Comparison of ENCODE assay signal across 10 cellular contexts in the genomic region with DNA sequence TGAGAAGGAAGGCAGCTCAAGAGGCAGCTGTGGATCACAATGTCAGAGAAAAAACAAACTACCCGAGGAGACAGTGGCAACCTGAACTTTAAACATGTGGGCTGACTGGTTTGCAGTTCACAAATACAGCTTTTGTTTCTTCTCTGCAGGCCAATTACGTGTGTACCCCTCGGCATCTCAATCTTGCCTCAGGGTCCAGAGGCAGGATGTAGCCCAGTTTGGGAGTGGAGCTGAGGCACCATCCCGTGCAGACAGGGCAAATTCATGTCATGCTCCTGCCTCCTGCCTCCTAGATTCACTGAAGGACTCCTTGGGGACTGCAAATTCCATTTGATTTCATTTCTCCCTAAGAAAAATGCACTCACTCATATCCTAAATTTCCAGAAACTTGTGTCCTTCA.
A peak's percentile ranks its signal among the peaks of the same experiment; 100 is the strongest.
DNase-seq lines count a peak whose midpoint lies in the region; ATAC-seq lines count a peak whose summit lies in the region.
"Had no signal": no experiment of that assay in that cellular context is flagged by ENCODE, and none has a peak within 500 bp of the region (broad histone marks: within the 10 kb centered on the region; RNA-seq: fewer than 3 reads in every experiment).

No MANE protein-coding gene starts in this region.

- H3K4me1 Mint-ChIP-seq in stimulated activated naive B cell treated with anti-CD40 and anti-IgM and Interleukin-4, amounts not matched to agents 10 μg/mL and 1 μg/mL and 100 μg/mL, for 72 hours = peaks cover 6 to 13% of the 10 kb centered on the region in 2 donors

- H3K36me3 ChIP-seq in NT2/D1 (ENCODE audit: insufficient read depth, insufficient read length, low read length) (no peaks in the 10 kb centered on the region), rectal smooth muscle tissue (ENCODE audit: control insufficient read depth, insufficient read depth, low read length) (no peaks in the 10 kb centered on the region)
- H3K36me3 ChIP-seq: neural progenitor cell had no signal

- no peaks in the 10 kb centered on the region for H3K27me3 Mint-ChIP-seq in stimulated activated naive B cell treated with anti-CD40 and anti-IgM and Interleukin-4, amounts not matched to agents 10 μg/mL and 1 μg/mL and 100 μg/mL, for 72 hours

- peaks cover 3% of the 10 kb centered on the region for H3K4me1 ChIP-seq in NT2/D1 (ENCODE audit: insufficient read depth, insufficient read length)
- H3K4me1 ChIP-seq in rectal smooth muscle tissue (ENCODE audit: control insufficient read depth, insufficient read depth, low read length) = peaks cover 15% of the 10 kb centered on the region

- no peaks in the 10 kb centered on the region for H3K36me3 Mint-ChIP-seq in stimulated activated naive B cell treated with anti-CD40 and anti-IgM and Interleukin-4, amounts not matched to agents 10 μg/mL and 1 μg/mL and 100 μg/mL, for 72 hours
- H3K36me3 Mint-ChIP-seq: neural progenitor cell had no signal

- ATAC-seq in stimulated activated naive B cell treated with anti-CD40 and anti-IgM and Interleukin-4, amounts not matched to agents 10 μg/mL and 1 μg/mL and 100 μg/mL, for 72 hours (replicated peaks) = no peak
- no peak for ATAC-seq in GM21447 (IDR thresholded peaks at IDR 0.05; ENCODE audit: unreplicated experiment)

- H3K4me3 Mint-ChIP-seq in stimulated activated naive B cell treated with anti-CD40 and anti-IgM and Interleukin-4, amounts not matched to agents 10 μg/mL and 1 μg/mL and 100 μg/mL, for 72 hours = no peak overlapping the region
- H3K4me3 Mint-ChIP-seq: neural progenitor cell had no signal

- no peak overlapping the region for H3K27ac Mint-ChIP-seq in stimulated activated naive B cell treated with anti-CD40 and anti-IgM and Interleukin-4, amounts not matched to agents 10 μg/mL and 1 μg/mL and 100 μg/mL, for 72 hours
- H3K27ac Mint-ChIP-seq: neural progenitor cell had no signal

- H3K9me3 Mint-ChIP-seq in stimulated activated naive B cell treated with anti-CD40 and anti-IgM and Interleukin-4, amounts not matched to agents 10 μg/mL and 1 μg/mL and 100 μg/mL, for 72 hours = no peaks in the 10 kb centered on the region
- H3K9me3 Mint-ChIP-seq: neural progenitor cell had no signal

- H3K27me3 ChIP-seq in NT2/D1 (ENCODE audit: insufficient read depth, insufficient read length) (no peaks in the 10 kb centered on the region), rectal smooth muscle tissue (ENCODE audit: control insufficient read depth, insufficient read depth, low read length) (no peaks in the 10 kb centered on the region)
- H3K27me3 ChIP-seq: neural progenitor cell had no signal

- in situ Hi-C loops in Caki2 (cut with HindIII; ENCODE audit: low pct_unique_long_range_greater_than_20kb, low sequenced_read_pairs) = no loop called here

- DNase-seq in Caki2 (ENCODE audit: low read depth) (peak; percentile 17), NT2/D1 (ENCODE audit: low read depth, low spot score) (peak; percentile 49), epidermal melanocyte (ENCODE audit: insufficient read length, low spot score) (peak; percentile 87), ureter (ENCODE audit: low spot score) (no peak), SHP77 (lab: John Stamatoyannopoulos, UW) (no peak)
- DNase-seq in stimulated activated naive B cell treated with anti-CD40 and anti-IgM and Interleukin-4, amounts not matched to agents 10 μg/mL and 1 μg/mL and 100 μg/mL, for 72 hours = no peak
- DNase-seq: DMS79 had no signal

- no peak overlapping the region for H3K9ac ChIP-seq in NT2/D1 (ENCODE audit: insufficient read length, low read depth)
- no peak overlapping the region for H3K9ac ChIP-seq in rectal smooth muscle tissue (ENCODE audit: low read length)
- H3K9ac ChIP-seq: neural progenitor cell had no signal

- no peaks in the 10 kb centered on the region for H3K9me3 ChIP-seq in NT2/D1 (ENCODE audit: insufficient read depth, low read length)

- no peak overlapping the region for H3K4me3 ChIP-seq in NT2/D1 (ENCODE audit: insufficient read length, low read depth)
- H3K4me3 ChIP-seq in rectal smooth muscle tissue (ENCODE audit: low read length) = no peak overlapping the region
- H3K4me3 ChIP-seq: neural progenitor cell had no signal

- peak overlapping the region; percentile 74 for H3K27ac ChIP-seq in rectal smooth muscle tissue (ENCODE audit: low read depth, low read length)
- H3K27ac ChIP-seq: neural progenitor cell had no signal

Comparison
In these comparisons a context has a peak if more than half of its experiments do, and no peak if none do; other contexts are left out.
1. DNase-seq: peak in Caki2 (single experiment), NT2/D1 (single experiment) and epidermal melanocyte (single experiment); none in stimulated activated naive B cell treated with anti-CD40 and anti-IgM and Interleukin-4, amounts not matched to agents 10 μg/mL and 1 μg/mL and 100 μg/mL, for 72 hours (single experiment), ureter (single experiment) and SHP77 (0 of 2).